ENCODE assay signal across 23 cellular contexts in the genomic region with DNA sequence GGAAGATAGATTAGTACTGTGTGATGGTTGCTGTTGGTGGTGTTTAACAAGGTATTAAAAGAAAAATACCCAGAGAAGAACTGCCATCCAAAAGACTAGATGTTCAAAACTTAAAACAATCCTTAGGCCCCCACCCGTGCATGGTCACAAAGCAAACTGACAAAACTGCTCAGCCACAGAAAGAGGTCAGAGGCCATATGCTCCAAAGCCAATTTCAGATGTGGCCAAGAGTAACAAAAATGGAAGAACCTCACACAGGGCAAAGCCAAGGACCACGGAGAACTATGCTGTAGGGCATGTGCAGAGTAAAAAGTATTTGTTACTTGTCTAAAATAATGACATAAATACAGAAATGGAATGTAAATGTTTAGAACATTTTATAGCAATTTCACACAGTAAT.
"Had no signal": no experiment of that assay in that cellular context is flagged by ENCODE, and none has a peak within 500 bp of the region (broad histone marks: within the 10 kb centered on the region; RNA-seq: fewer than 3 reads in every experiment).

No MANE protein-coding gene starts in this region.

- H3K27me3 ChIP-seq: neutrophil, pancreas had no signal

- H3K4me3 Mint-ChIP-seq: activated CD4-positive, alpha-beta memory T cell treated with anti-CD3 and anti-CD28 coated beads, Interleukin-2, amount 10 ng/mL, durations not matched to agents 7 days and 5 days; activated CD4-positive, alpha-beta T cell treated with anti-CD3 and anti-CD28 coated beads, Interleukin-2, amount 10 ng/mL, durations not matched to agents 7 days and 5 days; activated T-cell treated with anti-CD3 and anti-CD28 coated beads, Interleukin-2, amount 50 U/mL, for 4 hours; activated T-helper 17 cell treated with anti-CD3 and anti-CD28 coated beads, Interleukin-2, amount 50 U/mL, for 72 hours; central memory CD8-positive, alpha-beta T cell; nephron; WTC11 had no signal

- ATAC-seq: activated T-cell treated with anti-CD3 and anti-CD28 coated beads, Interleukin-2, amount 50 U/mL, for 4 hours; activated T-helper 17 cell treated with anti-CD3 and anti-CD28 coated beads, Interleukin-2, amount 50 U/mL, for 72 hours; mucosa of descending colon; pancreas; psoas muscle had no signal

- H3K27me3 Mint-ChIP-seq: activated CD4-positive, alpha-beta memory T cell treated with anti-CD3 and anti-CD28 coated beads, Interleukin-2, amount 10 ng/mL, durations not matched to agents 7 days and 5 days; activated CD4-positive, alpha-beta T cell treated with anti-CD3 and anti-CD28 coated beads, Interleukin-2, amount 10 ng/mL, durations not matched to agents 7 days and 5 days; activated T-helper 17 cell treated with anti-CD3 and anti-CD28 coated beads, Interleukin-2, amount 50 U/mL, for 72 hours; central memory CD8-positive, alpha-beta T cell had no signal

- H3K36me3 Mint-ChIP-seq: WTC11 had no signal

- H3K4me3 ChIP-seq: left ventricle myocardium inferior, mucosa of descending colon, pancreas, psoas muscle had no signal

- H3K27ac Mint-ChIP-seq: activated CD4-positive, alpha-beta memory T cell treated with anti-CD3 and anti-CD28 coated beads, Interleukin-2, amount 10 ng/mL, durations not matched to agents 7 days and 5 days; activated CD4-positive, alpha-beta T cell treated with anti-CD3 and anti-CD28 coated beads, Interleukin-2, amount 10 ng/mL, durations not matched to agents 7 days and 5 days; activated T-helper 17 cell treated with anti-CD3 and anti-CD28 coated beads, Interleukin-2, amount 50 U/mL, for 72 hours had no signal

- H3K36me3 ChIP-seq: neutrophil had no signal

- H3K9me3 ChIP-seq: left ventricle myocardium inferior, mucosa of descending colon, neutrophil, pancreas, psoas muscle had no signal

- DNase-seq: activated CD4-positive, alpha-beta memory T cell treated with anti-CD3 and anti-CD28 coated beads, Interleukin-2, amount 10 ng/mL, durations not matched to agents 7 days and 5 days; activated CD4-positive, alpha-beta T cell treated with anti-CD3 and anti-CD28 coated beads for 1 hour; activated CD4-positive, alpha-beta T cell treated with anti-CD3 and anti-CD28 coated beads, Interleukin-2, amount 10 ng/mL, durations not matched to agents 7 days and 5 days; activated gamma-delta T cell treated with Interleukin-2 at 50 U/mL for 16 hours; activated naive CD4-positive, alpha-beta T cell treated with anti-CD3 and anti-CD28 coated beads, Interleukin-2, amount 50 U/mL, for 16 hours; activated T-cell treated with anti-CD3 and anti-CD28 coated beads, Interleukin-2, amount 50 U/mL, for 4 hours; amniotic stem cell; effector CD8-positive, alpha-beta T cell; glutamatergic neuron; left ventricle myocardium inferior; mucosa of descending colon; pancreas; psoas muscle; stimulated activated CD4-positive, alpha-beta T cell treated with anti-CD3 and anti-CD28 coated beads, Interleukin-15, amount 100 ng/mL, for 24 hours; stimulated activated naive CD4-positive, alpha-beta T cell treated with Interleukin-2 at 50 U/mL for 16 hours; T-helper 2 cell; trophoblast cell had no signal

- H3K9me3 Mint-ChIP-seq: activated CD4-positive, alpha-beta memory T cell treated with anti-CD3 and anti-CD28 coated beads, Interleukin-2, amount 10 ng/mL, durations not matched to agents 7 days and 5 days; activated CD4-positive, alpha-beta T cell treated with anti-CD3 and anti-CD28 coated beads, Interleukin-2, amount 10 ng/mL, durations not matched to agents 7 days and 5 days; activated T-cell treated with anti-CD3 and anti-CD28 coated beads, Interleukin-2, amount 50 U/mL, for 4 hours; activated T-helper 17 cell treated with anti-CD3 and anti-CD28 coated beads, Interleukin-2, amount 50 U/mL, for 72 hours; central memory CD8-positive, alpha-beta T cell; nephron; WTC11 had no signal

- H3K27ac ChIP-seq: epithelial cell of prostate, left ventricle myocardium inferior, neutrophil, pancreas, psoas muscle had no signal
